ENCODE assay signal across 9 cellular contexts in the genomic region with DNA sequence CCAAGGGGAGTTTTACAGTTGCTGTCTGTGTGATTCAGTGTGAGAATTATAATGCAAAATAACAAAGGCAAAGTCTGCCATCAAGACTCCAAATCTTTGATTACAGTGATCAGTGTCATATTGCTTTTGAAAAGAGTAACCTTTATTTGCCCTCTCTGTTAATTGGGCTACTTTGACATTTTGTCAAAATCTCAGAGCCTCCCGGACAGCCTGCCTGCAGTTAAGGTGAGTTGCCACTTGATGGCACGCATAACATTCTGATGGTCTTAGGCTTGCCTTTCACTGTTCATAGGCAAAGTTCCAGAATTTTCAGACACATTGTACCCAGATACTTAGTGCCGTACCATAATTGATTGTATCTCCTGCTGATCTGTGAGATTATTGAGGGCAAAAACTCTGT.
DNase-seq lines count a peak whose midpoint lies in the region; ATAC-seq and TF ChIP-seq lines count a peak whose summit lies in the region.
"Had no signal": no experiment of that assay in that cellular context is flagged by ENCODE, and none has a peak within 500 bp of the region (broad histone marks: within the 10 kb centered on the region; RNA-seq: fewer than 3 reads in every experiment).

No MANE protein-coding gene starts in this region.

- no peaks in the 10 kb centered on the region for H3K4me1 Mint-ChIP-seq in naive thymus-derived CD8-positive, alpha-beta T cell
- H3K4me1 Mint-ChIP-seq: IgD-negative memory B cell had no signal

- no peaks in the 10 kb centered on the region for H3K36me3 ChIP-seq in kidney epithelial cell (ENCODE audit: control insufficient read depth, insufficient read depth, low read length)

- peak; percentile 46 for TF ChIP-seq CTCF in GM10266 (IDR thresholded peaks at IDR 0.05; ENCODE audit: control insufficient read depth, insufficient read depth, low read depth, missing control alignments)
- peak; percentile 64 for TF ChIP-seq CTCF in kidney epithelial cell (IDR thresholded peaks at IDR 0.05; ENCODE audit: insufficient read depth, low read length, poor library complexity, severe bottlenecking)

- no peaks in the 10 kb centered on the region for H3K27me3 ChIP-seq in kidney epithelial cell (ENCODE audit: control insufficient read depth, insufficient read depth, low read length)

- POLR2A ChIA-PET in naive thymus-derived CD8-positive, alpha-beta T cell (lab: Charles Lee) = no interaction called here

- no peaks in the 10 kb centered on the region for H3K36me3 Mint-ChIP-seq in naive thymus-derived CD8-positive, alpha-beta T cell
- H3K36me3 Mint-ChIP-seq: IgD-negative memory B cell had no signal

- H3K9me3 Mint-ChIP-seq in naive thymus-derived CD8-positive, alpha-beta T cell = no peaks in the 10 kb centered on the region

- DNase-seq in GM10266 (ENCODE audit: extremely low spot score) (no peak), RKO (ENCODE audit: low spot score) (peak; percentile 67), kidney epithelial cell (ENCODE audit: low read depth) (no peak), sciatic nerve (ENCODE audit: low spot score) (no peak), DMS79 (lab: John Stamatoyannopoulos, UW) (no peak)
- no peak for DNase-seq in naive thymus-derived CD8-positive, alpha-beta T cell

- ATAC-seq in HG02798 (IDR thresholded peaks at IDR 0.05; ENCODE audit: poor library complexity, unreplicated experiment) = peak; percentile 55
- ATAC-seq in naive thymus-derived CD8-positive, alpha-beta T cell = no peak
- ATAC-seq in sciatic nerve = no peak
- ATAC-seq in GM21423 (IDR thresholded peaks at IDR 0.05; ENCODE audit: unreplicated experiment) = no peak

- peaks cover 0 to 6% (median 1%) of the 10 kb centered on the region in 5 donors for H3K27me3 Mint-ChIP-seq in naive thymus-derived CD8-positive, alpha-beta T cell

- H3K27ac Mint-ChIP-seq in naive thymus-derived CD8-positive, alpha-beta T cell = no peak overlapping the region
- H3K27ac Mint-ChIP-seq: IgD-negative memory B cell had no signal

- intact Hi-C loops in sciatic nerve (cut with DNase I) = no loop called here

- no peak overlapping the region for H3K4me3 Mint-ChIP-seq in naive thymus-derived CD8-positive, alpha-beta T cell
- H3K4me3 Mint-ChIP-seq: IgD-negative memory B cell had no signal

- H3K4me3 ChIP-seq in kidney epithelial cell (ENCODE audit: low read depth, low read length) = no peak overlapping the region
